ENCODE assay signal across 9 cellular contexts in genomic region chr11:59551651-59552521, GRCh38. TPM values are rescaled to one million over a fixed set of nuclear protein-coding genes. Genes with fewer than 3 reads are reported as not detected.
DNase-seq lines count a peak whose midpoint lies in the region; ATAC-seq, FAIRE-seq and TF ChIP-seq lines count a peak whose summit lies in the region.
"Had no signal": no experiment of that assay in that cellular context is flagged by ENCODE, and none has a peak within 500 bp of the region (broad histone marks: within the 10 kb centered on the region; RNA-seq: fewer than 3 reads in every experiment).

No MANE protein-coding gene starts in this region.

- peak overlapping the region; percentile 97 for H3K27ac Mint-ChIP-seq in activated naive CD8-positive, alpha-beta T cell

- WGBS in right cardiac atrium = 26% methylated on average over 30 of the region's 30 CpGs

- no peaks in the 10 kb centered on the region for H3K9me3 ChIP-seq in right cardiac atrium (ENCODE audit: control insufficient read depth, low read length)

- peak overlapping the region; percentile 84 for H3K4me3 Mint-ChIP-seq in activated naive CD8-positive, alpha-beta T cell

- no peaks in the 10 kb centered on the region for H3K36me3 Mint-ChIP-seq in activated naive CD8-positive, alpha-beta T cell

- no peak for DNase-seq in GM12864 (ENCODE audit: low read depth)
- peak; percentile 17 for DNase-seq in NCI-H2171 (lab: John Stamatoyannopoulos, UW)
- peak in 2 of 3 donors; percentile 57 to 61 for DNase-seq in right cardiac atrium
- DNase-seq in sciatic nerve (ENCODE audit: low spot score) = no peak
- DNase-seq in D721Med (ENCODE audit: insufficient read length, low spot score) = no peak

- H3K4me1 Mint-ChIP-seq in activated naive CD8-positive, alpha-beta T cell (ENCODE audit: low read depth) = peaks cover 40% of the 10 kb centered on the region

- intact Hi-C loops in right cardiac atrium (cut with DNase I) = loop anchor here in 2 of 4 donors (10.0 kb wide), 2 partner anchors 63 to 113 kb away; partner anchors contain the start of genes OSBP (in 1 of the 2) and PATL1 (in 1 of the 2)
- intact Hi-C loops in sciatic nerve (cut with DNase I) = no loop called here

- H3K27me3 Mint-ChIP-seq in activated naive CD8-positive, alpha-beta T cell = no peaks in the 10 kb centered on the region

- no peaks in the 10 kb centered on the region for H3K9me3 Mint-ChIP-seq in activated naive CD8-positive, alpha-beta T cell (ENCODE audit: low read depth)
- H3K9me3 Mint-ChIP-seq: dendritic cell treated with granulocyte-macrophage colony-stimulating factor and Interleukin-4, amounts not matched to agents 40 ng/mL and 50 ng/mL, for 4 days had no signal

- H3K27me3 ChIP-seq in right cardiac atrium (ENCODE audit: control insufficient read depth, insufficient read depth) = no peaks in the 10 kb centered on the region

- ATAC-seq in right cardiac atrium (peak; percentile 34 to 43), sciatic nerve (peak; percentile 60), GM21619 (IDR thresholded peaks at IDR 0.05; ENCODE audit: unreplicated experiment) (no peak), HG02973 (IDR thresholded peaks at IDR 0.05; ENCODE audit: unreplicated experiment) (no peak)

- FAIRE-seq in D721Med (lab: Jason Lieb, UNC) = no peak

- H3K4me3 ChIP-seq in GM12864 (ENCODE audit: low read depth, low read length) = peak overlapping the region; percentile 57
- H3K4me3 ChIP-seq in right cardiac atrium (ENCODE audit: low read length) = peak overlapping the region; percentile 46

- no peak for TF ChIP-seq CTCF in GM12864 (IDR thresholded peaks at IDR 0.05; ENCODE audit: low read depth, low read length, missing control alignments)
- no peak for TF ChIP-seq CTCF in D721Med (IDR thresholded peaks at IDR 0.05; ENCODE audit: insufficient read depth, missing control alignments)

- no peak overlapping the region for H3K27ac ChIP-seq in right cardiac atrium (ENCODE audit: low read length)

- peaks cover 1% of the 10 kb centered on the region for H3K4me1 ChIP-seq in right cardiac atrium (ENCODE audit: control insufficient read depth, insufficient read depth, low read length)

RNA-seq across cellular contexts. Expression of gene OR4D9, which starts 40.5 kb away (rescaled TPM):
- not detected for total RNA-seq in right cardiac atrium
- not detected for polyA plus RNA-seq in right cardiac atrium
- total RNA-seq in sciatic nerve = not detected

RNA-seq across cellular contexts. Expression of gene OR4D11, which starts 48.5 kb away (rescaled TPM):
- not detected for total RNA-seq in right cardiac atrium
- polyA plus RNA-seq in right cardiac atrium = not detected
- not detected for total RNA-seq in sciatic nerve

Comparison
In these comparisons a context has a peak if more than half of its experiments do, and no peak if none do; other contexts are left out.
1. DNase-seq: peak in NCI-H2171 (single experiment) and right cardiac atrium (2 of 3); none in GM12864 (single experiment), sciatic nerve (single experiment) and D721Med (single experiment).
2. ATAC-seq: peak in right cardiac atrium (2 of 2) and sciatic nerve (single experiment); none in GM21619 (single experiment) and HG02973 (single experiment).